Comparison of ENCODE assay signal across 2 cellular contexts in genomic region chr14:62778310-62778709, GRCh38.
TF ChIP-seq lines count a peak whose summit lies in the region.

No MANE protein-coding gene starts in this region.

TF ChIP-seq in A549, 52 proteins besides CTCF, POLR2A, EP300 and RAD21 (continued from another document):
- TF ChIP-seq ELK1 (IDR thresholded peaks at IDR 0.05; ENCODE audit: low read depth, low read length): no peak
- no peak for TF ChIP-seq MAX (IDR thresholded peaks at IDR 0.05)
- TF ChIP-seq GATA3 (IDR thresholded peaks at IDR 0.05; ENCODE audit: borderline replicate concordance): no peak
- no peak for TF ChIP-seq USF2 (IDR thresholded peaks at IDR 0.05)
- no peak for TF ChIP-seq RFX5 (IDR thresholded peaks at IDR 0.05)
- no peak for TF ChIP-seq BHLHE40 (IDR thresholded peaks at IDR 0.05; ENCODE audit: low read depth, low read length)
- TF ChIP-seq ESRRA (IDR thresholded peaks at IDR 0.05; ENCODE audit: borderline replicate concordance, low read length): no peak
- no peak for TF ChIP-seq HOXB5 (CRISPR knock-in tag; IDR thresholded peaks at IDR 0.05)
- no peak for TF ChIP-seq EHF (CRISPR knock-in tag; IDR thresholded peaks at IDR 0.05)
- TF ChIP-seq CHD2 (IDR thresholded peaks at IDR 0.05; ENCODE audit: low read length, partially characterized antibody): no peak
- no peak for TF ChIP-seq HMGXB4 (CRISPR knock-in tag; IDR thresholded peaks at IDR 0.05; ENCODE audit: borderline replicate concordance)

TF ChIP-seq in IMR-90, 13 proteins besides CTCF, POLR2A, EP300 and RAD21 (continued from another document):
- no peak for TF ChIP-seq CHD1 (IDR thresholded peaks at IDR 0.05; ENCODE audit: low read depth, low read length)
- no peak for TF ChIP-seq RCOR1 (IDR thresholded peaks at IDR 0.05; ENCODE audit: insufficient replicate concordance, low read length)
- TF ChIP-seq CEBPB (IDR thresholded peaks at IDR 0.05; ENCODE audit: low read depth, low read length): no peak
- no peak for TF ChIP-seq MXI1 (IDR thresholded peaks at IDR 0.05; ENCODE audit: borderline replicate concordance, low read depth, low read length)
- TF ChIP-seq NFE2L2 (IDR thresholded peaks at IDR 0.05; ENCODE audit: low read depth, low read length): no peak
- no peak for TF ChIP-seq BHLHE40 (IDR thresholded peaks at IDR 0.05; ENCODE audit: low read depth, low read length)
- TF ChIP-seq MAFK (IDR thresholded peaks at IDR 0.05; ENCODE audit: low read depth, low read length): no peak
TF ChIP-seq in IMR-90: peak in this region for 0.
